In genomic region chr3:126548556-126549466, GRCh38 we compare ENCODE assay signal across 18 cellular contexts. TPM values are rescaled to one million over a fixed set of nuclear protein-coding genes. Genes with fewer than 3 reads are reported as not detected.
DNase-seq lines count a peak whose midpoint lies in the region; ATAC-seq and TF ChIP-seq lines count a peak whose summit lies in the region.
"Had no signal": no experiment of that assay in that cellular context is flagged by ENCODE, and none has a peak within 500 bp of the region (broad histone marks: within the 10 kb centered on the region; RNA-seq: fewer than 3 reads in every experiment).

No MANE protein-coding gene starts in this region.

- H3K27ac ChIP-seq in caudate nucleus (ENCODE audit: low read depth, low read length) = no peak overlapping the region
- H3K27ac ChIP-seq: thyroid gland had no signal

- ATAC-seq in activated T-cell treated with anti-CD3 and anti-CD28 coated beads, Interleukin-2, amount 50 U/mL, for 4 hours = no peak
- ATAC-seq in SK-N-SH treated with all-trans-retinoic acid at 6 μM for 48 hours (peak; percentile 53), GM18519 (IDR thresholded peaks at IDR 0.05; ENCODE audit: low FRiP score, unreplicated experiment) (no peak)
- ATAC-seq: mucosa of descending colon, right cardiac atrium had no signal

- H3K36me3 Mint-ChIP-seq in activated T-cell treated with anti-CD3 and anti-CD28 coated beads, Interleukin-2, amount 50 U/mL, for 24 hours (ENCODE audit: low read depth) = no peaks in the 10 kb centered on the region
- no peaks in the 10 kb centered on the region for H3K36me3 Mint-ChIP-seq in activated T-cell treated with anti-CD3 and anti-CD28 coated beads, Interleukin-2, amount 50 U/mL, for 4 hours (ENCODE audit: insufficient read depth)
- no peaks in the 10 kb centered on the region for H3K36me3 Mint-ChIP-seq in type B pancreatic cell

- H3K4me1 Mint-ChIP-seq in activated T-cell treated with anti-CD3 and anti-CD28 coated beads, Interleukin-2, amount 50 U/mL, for 24 hours (ENCODE audit: low read depth) = no peaks in the 10 kb centered on the region
- H3K4me1 Mint-ChIP-seq in activated T-cell treated with anti-CD3 and anti-CD28 coated beads, Interleukin-2, amount 50 U/mL, for 4 hours (ENCODE audit: low read depth) = no peaks in the 10 kb centered on the region
- H3K4me1 Mint-ChIP-seq in type B pancreatic cell (ENCODE audit: unreplicated experiment) = peaks cover 6% of the 10 kb centered on the region
- H3K4me1 Mint-ChIP-seq: B cell had no signal

- H3K9me3 Mint-ChIP-seq in activated T-cell treated with anti-CD3 and anti-CD28 coated beads, Interleukin-2, amount 50 U/mL, for 24 hours = no peaks in the 10 kb centered on the region
- H3K9me3 Mint-ChIP-seq in activated T-cell treated with anti-CD3 and anti-CD28 coated beads, Interleukin-2, amount 50 U/mL, for 4 hours = no peaks in the 10 kb centered on the region
- no peaks in the 10 kb centered on the region for H3K9me3 Mint-ChIP-seq in type B pancreatic cell
- H3K9me3 Mint-ChIP-seq: T-helper 2 cell treated with Interferon-gamma antibody and Interleukin-4, amounts not matched to agents 5 μg/mL and 100 μg/mL, for 36 hours had no signal

- no peak for TF ChIP-seq CTCF in type B pancreatic cell (conservative IDR thresholded peaks at IDR 0.05)

- no peak overlapping the region for H3K4me3 Mint-ChIP-seq in activated T-cell treated with anti-CD3 and anti-CD28 coated beads, Interleukin-2, amount 50 U/mL, for 24 hours
- H3K4me3 Mint-ChIP-seq in activated T-cell treated with anti-CD3 and anti-CD28 coated beads, Interleukin-2, amount 50 U/mL, for 4 hours = no peak overlapping the region
- no peak overlapping the region for H3K4me3 Mint-ChIP-seq in type B pancreatic cell
- H3K4me3 Mint-ChIP-seq: B cell; T-helper 2 cell treated with Interferon-gamma antibody and Interleukin-4, amounts not matched to agents 5 μg/mL and 100 μg/mL, for 36 hours had no signal

- H3K27me3 Mint-ChIP-seq in activated T-cell treated with anti-CD3 and anti-CD28 coated beads, Interleukin-2, amount 50 U/mL, for 24 hours = peaks cover 5% of the 10 kb centered on the region
- H3K27me3 Mint-ChIP-seq in activated T-cell treated with anti-CD3 and anti-CD28 coated beads, Interleukin-2, amount 50 U/mL, for 4 hours (ENCODE audit: low read depth) = peaks cover 12% of the 10 kb centered on the region
- peaks cover 8% of the 10 kb centered on the region for H3K27me3 Mint-ChIP-seq in type B pancreatic cell

- peak; percentile 5 for DNase-seq in activated T-cell treated with anti-CD3 and anti-CD28 coated beads, Interleukin-2, amount 50 U/mL, for 24 hours
- DNase-seq in activated T-cell treated with anti-CD3 and anti-CD28 coated beads, Interleukin-2, amount 50 U/mL, for 4 hours = no peak
- DNase-seq in iPS-NIHi11 (ENCODE audit: low spot score) (peak; percentile 54), type B pancreatic cell (ENCODE audit: extremely low spot score, unreplicated experiment) (peak; percentile 56), caudate nucleus (lab: John Stamatoyannopoulos, UW) (no peak), GM03348 (ENCODE audit: low spot score) (no peak)
- DNase-seq: GDM1, hypothalamus, mucosa of descending colon, NCI-H1436 treated with DMSO at 0.1 percent for 48 hours, OCI-M1, thyroid gland had no signal

- no peak overlapping the region for H3K27ac Mint-ChIP-seq in activated T-cell treated with anti-CD3 and anti-CD28 coated beads, Interleukin-2, amount 50 U/mL, for 24 hours
- H3K27ac Mint-ChIP-seq in type B pancreatic cell = no peak overlapping the region
- H3K27ac Mint-ChIP-seq: B cell; T-helper 2 cell treated with Interferon-gamma antibody and Interleukin-4, amounts not matched to agents 5 μg/mL and 100 μg/mL, for 36 hours had no signal

TF ChIP-seq in SK-N-SH treated with all-trans-retinoic acid at 6 μM for 48 hours, 23 proteins besides CTCF, POLR2A, EP300 and RAD21:
- TF ChIP-seq ZNF565 (CRISPR knock-in tag; conservative IDR thresholded peaks at IDR 0.05; ENCODE audit: low read depth) (no peak), TSHZ2 (CRISPR knock-in tag; IDR thresholded peaks at IDR 0.05) (no peak), ZFP3 (CRISPR knock-in tag; IDR thresholded peaks at IDR 0.05) (no peak)

RNA-seq across cellular contexts. Expression of gene C3orf22, which starts 9.9 kb away (rescaled TPM):
- not detected for total RNA-seq in activated T-cell treated with anti-CD3 and anti-CD28 coated beads, Interleukin-2, amount 50 U/mL, for 4 hours
- total RNA-seq in type B pancreatic cell (ENCODE audit: low replicate concordance) = not detected in 2 replicates
- total RNA-seq: B cell, endothelial cell of umbilical vein, mucosa of descending colon, right cardiac atrium, thyroid gland had no signal

RNA-seq across cellular contexts. Expression of gene CHST13, which starts 24.9 kb away (rescaled TPM):
- not detected for total RNA-seq in activated T-cell treated with anti-CD3 and anti-CD28 coated beads, Interleukin-2, amount 50 U/mL, for 4 hours
- 0.31 and 0.67 TPM in 2 replicates for total RNA-seq in type B pancreatic cell (ENCODE audit: low replicate concordance)
- total RNA-seq: B cell, endothelial cell of umbilical vein had no signal

RNA-seq across cellular contexts. Expression of gene UROC1, which starts 31.2 kb away (rescaled TPM):
- total RNA-seq in activated T-cell treated with anti-CD3 and anti-CD28 coated beads, Interleukin-2, amount 50 U/mL, for 4 hours = not detected
- total RNA-seq in type B pancreatic cell (ENCODE audit: low replicate concordance) = not detected in 2 replicates
- total RNA-seq: B cell, endothelial cell of umbilical vein, mucosa of descending colon, right cardiac atrium, thyroid gland had no signal

Comparison
In these comparisons a context has a peak if more than half of its experiments do, and no peak if none do; other contexts are left out.
1. DNase-seq: peak in activated T-cell treated with anti-CD3 and anti-CD28 coated beads, Interleukin-2, amount 50 U/mL, for 24 hours (single experiment), iPS-NIHi11 (single experiment) and type B pancreatic cell (single experiment); none in activated T-cell treated with anti-CD3 and anti-CD28 coated beads, Interleukin-2, amount 50 U/mL, for 4 hours (single experiment), caudate nucleus (0 of 61) and GM03348 (single experiment).